Comparison of ENCODE assay signal across 8 cellular contexts in genomic region chrX:48761674-48762471, GRCh38. TPM values are rescaled to one million over a fixed set of nuclear protein-coding genes. Genes with fewer than 3 reads are reported as not detected.
DNase-seq lines count a peak whose midpoint lies in the region; ATAC-seq lines count a peak whose summit lies in the region.

TSS of gene GLOD5 (plus strand) at chrX:48761747. CDS start at chrX:48761791, 44 bp downstream.

- no peaks in the 10 kb centered on the region for H3K9me3 Mint-ChIP-seq in T-helper 1 cell treated with Interleukin-12 subunit alpha and Interleukin-12 subunit beta and Interleukin-4 antibody, amounts not matched to agents 30 μg/mL and 1 μg/mL, for 36 hours

- H3K27ac Mint-ChIP-seq in T-helper 1 cell treated with Interleukin-12 subunit alpha and Interleukin-12 subunit beta and Interleukin-4 antibody, amounts not matched to agents 30 μg/mL and 1 μg/mL, for 36 hours, result peak within 1 kb of the TSS; percentile 45

- ATAC-seq in GM21528 (IDR thresholded peaks at IDR 0.05; ENCODE audit: low FRiP score, unreplicated experiment) (no peak), HG02870 (IDR thresholded peaks at IDR 0.05; ENCODE audit: unreplicated experiment) (no peak), GM18873 (IDR thresholded peaks at IDR 0.05; ENCODE audit: low FRiP score, unreplicated experiment) (no peak)

- in situ Hi-C loops in Caki2 (cut with HindIII; ENCODE audit: low pct_unique_long_range_greater_than_20kb, low sequenced_read_pairs), result no loop called here

- H3K4me3 Mint-ChIP-seq in T-helper 1 cell treated with Interleukin-12 subunit alpha and Interleukin-12 subunit beta and Interleukin-4 antibody, amounts not matched to agents 30 μg/mL and 1 μg/mL, for 36 hours, result no peak within 1 kb of the TSS

- H3K4me3 ChIP-seq in Jurkat, Clone E6-1 (ENCODE audit: low read length), result no peak within 1 kb of the TSS

- H3K36me3 Mint-ChIP-seq in T-helper 1 cell treated with Interleukin-12 subunit alpha and Interleukin-12 subunit beta and Interleukin-4 antibody, amounts not matched to agents 30 μg/mL and 1 μg/mL, for 36 hours (ENCODE audit: low read depth), result no peaks in the 10 kb centered on the region

- DNase-seq in Caki2 (ENCODE audit: low read depth), result peak; percentile 15
- DNase-seq in Jurkat, Clone E6-1 (ENCODE audit: low read depth, low spot score), result peak; percentile 6
- peak; percentile 5 for DNase-seq in iris pigment epithelial cell (ENCODE audit: low read depth)
- DNase-seq in stimulated activated CD4-positive, alpha-beta T cell treated with anti-CD3 and anti-CD28 coated beads, Interleukin-4, amount 100 ng/mL, for 1 hour, result no peak

- H3K4me1 Mint-ChIP-seq in T-helper 1 cell treated with Interleukin-12 subunit alpha and Interleukin-12 subunit beta and Interleukin-4 antibody, amounts not matched to agents 30 μg/mL and 1 μg/mL, for 36 hours (ENCODE audit: low read depth), result peaks cover 6% of the 10 kb centered on the region

- peaks cover 9% of the 10 kb centered on the region for H3K27me3 Mint-ChIP-seq in T-helper 1 cell treated with Interleukin-12 subunit alpha and Interleukin-12 subunit beta and Interleukin-4 antibody, amounts not matched to agents 30 μg/mL and 1 μg/mL, for 36 hours (ENCODE audit: low read depth)

RNA-seq across cellular contexts. Expression of gene GLOD5, which starts in this region (rescaled TPM):
- not detected in 2 replicates for total RNA-seq in Caki2 (2014; rRNA removed; shearing (Covaris generic); ENCODE audit: low replicate concordance)
- polyA plus RNA-seq in Jurkat, Clone E6-1 (2012; ENCODE audit: insufficient read depth, insufficient read length), result not detected

Comparison
In these comparisons a context has a peak if more than half of its experiments do, and no peak if none do; other contexts are left out.
1. Peak in DNase-seq in Caki2; RNA of the gene not detected or under 1 TPM.